In the genomic region with DNA sequence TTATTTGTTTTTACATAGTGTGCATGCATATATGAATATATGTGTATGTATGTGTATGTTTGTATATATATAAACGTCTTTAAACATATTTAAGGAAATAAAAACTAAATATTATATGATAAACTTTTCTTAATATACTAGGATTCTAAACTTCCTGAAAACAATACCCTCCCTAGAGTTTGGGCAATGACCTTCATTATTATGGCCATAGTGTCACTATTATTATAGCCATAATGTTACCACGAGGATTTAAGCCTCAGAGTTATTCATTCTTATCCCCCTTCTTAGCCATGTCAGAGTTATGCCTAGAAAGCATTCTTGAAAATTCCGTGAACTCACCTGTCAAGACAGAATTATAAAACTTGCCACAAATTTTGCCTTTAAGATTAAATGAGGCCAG, we compare ENCODE assay signal across 18 cellular contexts.
DNase-seq lines count a peak whose midpoint lies in the region; ATAC-seq, FAIRE-seq and TF ChIP-seq lines count a peak whose summit lies in the region.
"Had no signal": no experiment of that assay in that cellular context is flagged by ENCODE, and none has a peak within 500 bp of the region (broad histone marks: within the 10 kb centered on the region; RNA-seq: fewer than 3 reads in every experiment).

No MANE protein-coding gene starts in this region.

- H3K79me2 ChIP-seq in neural progenitor cell (ENCODE audit: low read depth) (no peaks in the 10 kb centered on the region), MM.1S (ENCODE audit: low read length) (no peaks in the 10 kb centered on the region)

- no peak; a peak in 1 of 6 replicates for ATAC-seq in A549
- ATAC-seq in GM18498 (IDR thresholded peaks at IDR 0.05; ENCODE audit: unreplicated experiment): no peak

- TF ChIP-seq RAD21 in A549 (conservative IDR thresholded peaks at IDR 0.05 in 1 of 2, IDR thresholded peaks at IDR 0.05 in 1 of 2): no peak

- H3K36me3 Mint-ChIP-seq in chondrocyte (ENCODE audit: low read depth) (no peaks in the 10 kb centered on the region), neural progenitor cell (peaks cover 1% of the 10 kb centered on the region)

- H3K27me3 ChIP-seq in neural progenitor cell (no peaks in the 10 kb centered on the region), MM.1S (replicated peaks; ENCODE audit: insufficient read depth, low read length) (no peaks in the 10 kb centered on the region)

- H3F3A ChIP-seq in neural progenitor cell (ENCODE audit: low read depth) (no peaks in the 10 kb centered on the region), MM.1S (ENCODE audit: insufficient read depth, low read length) (no peaks in the 10 kb centered on the region)

- H3K9ac ChIP-seq in neural progenitor cell (no peak overlapping the region), MM.1S (ENCODE audit: low read length) (no peak overlapping the region)

- H3K27ac Mint-ChIP-seq in chondrocyte (ENCODE audit: unreplicated experiment) (peak overlapping the region; percentile 94), neural progenitor cell (peak overlapping the region; percentile 99)
- H3K27ac Mint-ChIP-seq: B cell had no signal

- no peaks in the 10 kb centered on the region for H3K9me2 ChIP-seq in MM.1S (replicated peaks; ENCODE audit: insufficient read depth, low read length)

- no peak for TF ChIP-seq POLR2A in A549 (IDR thresholded peaks at IDR 0.05; ENCODE audit: low read length)

- H3K36me3 ChIP-seq in neural progenitor cell (no peaks in the 10 kb centered on the region), MM.1S (replicated peaks; ENCODE audit: insufficient read depth, low read length) (no peaks in the 10 kb centered on the region)

- H3K4me1 Mint-ChIP-seq in chondrocyte (ENCODE audit: low read depth) (peaks cover 75% of the 10 kb centered on the region), neural progenitor cell (peaks cover 56% of the 10 kb centered on the region)
- H3K4me1 Mint-ChIP-seq: B cell had no signal

- no peaks in the 10 kb centered on the region for H3K9me3 Mint-ChIP-seq in chondrocyte (ENCODE audit: low read depth)
- H3K9me3 Mint-ChIP-seq in neural progenitor cell: no peaks in the 10 kb centered on the region

- H3K4me3 Mint-ChIP-seq in chondrocyte (ENCODE audit: unreplicated experiment) (peak overlapping the region; percentile 17), neural progenitor cell (no peak overlapping the region)
- H3K4me3 Mint-ChIP-seq: B cell had no signal

- WGBS in A549 (ENCODE audit: missing lambda C conversion rate): 50% methylated on average over 3 of the region's 3 CpGs

- H3K4me3 ChIP-seq in A549 (no peak overlapping the region), neural progenitor cell (no peak overlapping the region), MM.1S (ENCODE audit: low read length) (no peak overlapping the region)
- H3K4me3 ChIP-seq: K562 had no signal

- TF ChIP-seq EP300 in A549 (IDR thresholded peaks at IDR 0.05): no peak

- no peak for FAIRE-seq in A549 (lab: Jason Lieb, UNC)
- FAIRE-seq: G401.6 had no signal

- H3K27me3 Mint-ChIP-seq in chondrocyte (ENCODE audit: low read depth): no peaks in the 10 kb centered on the region
- no peaks in the 10 kb centered on the region for H3K27me3 Mint-ChIP-seq in neural progenitor cell (ENCODE audit: insufficient read depth, low read depth)
- H3K27me3 Mint-ChIP-seq: B cell had no signal

- no peaks in the 10 kb centered on the region for H4K20me1 ChIP-seq in neural progenitor cell (ENCODE audit: low read depth)
- no peaks in the 10 kb centered on the region for H4K20me1 ChIP-seq in MM.1S (ENCODE audit: insufficient read depth, low read length)

- CTCF ChIA-PET in A549 (lab: Yijun Ruan, JAX) (no interaction called here), RWPE1 (lab: Yijun Ruan, JAX) (no interaction called here)

- DNase-seq in A549 (ENCODE audit: low read depth in 1 of 2, low spot score in 1 of 2): no peak
- DNase-seq in RWPE1 (ENCODE audit: low spot score): no peak
- no peak for DNase-seq in chondrocyte (ENCODE audit: low spot score)
- DNase-seq in neural progenitor cell (ENCODE audit: low spot score): no peak
- no peak for DNase-seq in MM.1S
- DNase-seq in DMS53 treated with DMSO at 0.1 percent for 48 hours (lab: John Stamatoyannopoulos, UW; ENCODE audit: unreplicated experiment): no peak
- DNase-seq in stimulated activated CD4-positive, alpha-beta T cell treated with anti-CD3 and anti-CD28 coated beads, Interleukin-2, amount 100 ng/mL, for 48 hours: no peak
- DNase-seq: DMS 273 treated with DMSO at 0.1 percent for 48 hours, GOT3, NCI-H1105 treated with DMSO at 0.1 percent for 48 hours, NCI-H1694, NCI-H2081 treated with DMSO at 0.1 percent for 48 hours, NCI-H446 treated with DMSO at 0.1 percent for 48 hours had no signal

- H3K9me3 ChIP-seq in A549 (no peaks in the 10 kb centered on the region), neural progenitor cell (ENCODE audit: low read depth) (no peaks in the 10 kb centered on the region), MM.1S (replicated peaks; ENCODE audit: insufficient read depth, low read length) (no peaks in the 10 kb centered on the region)

- TF ChIP-seq CTCF in A549 (IDR thresholded peaks at IDR 0.05): no peak
- TF ChIP-seq CTCF in RWPE1 (conservative IDR thresholded peaks at IDR 0.05; ENCODE audit: low read depth): no peak
- no peak for TF ChIP-seq CTCF in chondrocyte (IDR thresholded peaks at IDR 0.05)
- no peak for TF ChIP-seq CTCF in neural progenitor cell (IDR thresholded peaks at IDR 0.05)
- TF ChIP-seq CTCF in MM.1S (IDR thresholded peaks at IDR 0.05; ENCODE audit: low read length): no peak

- H3K27ac ChIP-seq in A549: peak overlapping the region; percentile 58 to 86
- peak overlapping the region; percentile 67 for H3K27ac ChIP-seq in RWPE1
- H3K27ac ChIP-seq in neural progenitor cell: no peak overlapping the region
- H3K27ac ChIP-seq in MM.1S (ENCODE audit: low read length): no peak overlapping the region
- H3K27ac ChIP-seq: 22Rv1 had no signal

- H3K4me2 ChIP-seq in A549: peak overlapping the region; percentile 82
- no peak overlapping the region for H3K4me2 ChIP-seq in neural progenitor cell
- no peak overlapping the region for H3K4me2 ChIP-seq in MM.1S (ENCODE audit: low read depth, low read length)

- peaks cover 49% of the 10 kb centered on the region for H3K4me1 ChIP-seq in A549
- peaks cover 32% of the 10 kb centered on the region for H3K4me1 ChIP-seq in neural progenitor cell
- no peaks in the 10 kb centered on the region for H3K4me1 ChIP-seq in MM.1S (ENCODE audit: low read length)

- H2AFZ ChIP-seq in neural progenitor cell (replicated peaks): no peak overlapping the region
- no peak overlapping the region for H2AFZ ChIP-seq in MM.1S (ENCODE audit: low read length)

- POLR2A ChIA-PET in A549 (lab: Yijun Ruan, JAX): no interaction called here
- POLR2A ChIA-PET in RWPE1 (lab: Yijun Ruan, JAX; ENCODE audit: low non-redundant PET): no interaction called here

TF ChIP-seq in A549, 52 proteins besides CTCF, POLR2A, EP300 and RAD21:
- no peak for TF ChIP-seq ZFP36 (IDR thresholded peaks at IDR 0.05; ENCODE audit: borderline replicate concordance, partially characterized antibody)
TF ChIP-seq in A549: peak in this region for 0.

Comparison
In these comparisons a context has a peak if more than half of its experiments do, and no peak if none do; other contexts are left out.
1. H3K27ac ChIP-seq: peak in A549 (2 of 2) and RWPE1 (single experiment); none in neural progenitor cell (single experiment) and MM.1S (single experiment).